Comparison of ENCODE assay signal across 1 cellular context in the genomic region with DNA sequence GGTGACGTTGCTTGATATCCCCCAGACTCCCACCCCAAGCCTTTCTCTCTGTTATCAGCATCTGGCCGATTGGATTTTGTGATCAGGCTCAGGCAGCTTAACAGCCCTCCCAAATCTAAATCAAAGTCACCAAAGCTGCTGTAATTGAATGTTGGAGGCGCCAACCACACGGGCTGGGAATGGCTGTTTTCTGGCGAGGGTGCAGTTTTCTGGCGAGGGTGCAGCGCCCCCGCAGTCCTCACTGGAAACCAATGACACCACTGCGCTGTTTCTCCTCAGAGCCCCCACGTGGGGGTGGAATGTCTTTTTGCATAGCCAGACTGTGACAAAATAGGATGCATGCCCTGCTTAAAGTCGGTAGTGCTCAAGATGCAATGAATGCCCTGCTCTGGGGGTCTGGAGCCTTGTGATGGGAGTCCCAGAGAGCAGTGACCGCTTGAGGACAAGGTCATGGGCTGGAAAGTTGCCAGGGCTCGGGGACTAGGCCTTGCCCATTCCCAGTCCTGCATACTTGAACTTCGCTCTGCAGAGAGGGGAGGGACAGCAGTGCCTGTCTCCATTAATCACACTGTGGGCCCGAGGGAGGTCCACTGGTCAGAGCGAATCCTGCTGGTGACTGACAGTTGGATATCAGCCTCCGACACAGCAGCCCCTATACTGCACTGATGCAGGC.
A peak's percentile ranks its signal among the peaks of the same experiment; 100 is the strongest.
TF ChIP-seq lines count a peak whose summit lies in the region.

No MANE protein-coding gene starts in this region.

TF ChIP-seq in HepG2, 621 proteins besides CTCF, POLR2A, EP300 and RAD21 (continued from another document and continues in another):
- TF ChIP-seq, protein P1, sequence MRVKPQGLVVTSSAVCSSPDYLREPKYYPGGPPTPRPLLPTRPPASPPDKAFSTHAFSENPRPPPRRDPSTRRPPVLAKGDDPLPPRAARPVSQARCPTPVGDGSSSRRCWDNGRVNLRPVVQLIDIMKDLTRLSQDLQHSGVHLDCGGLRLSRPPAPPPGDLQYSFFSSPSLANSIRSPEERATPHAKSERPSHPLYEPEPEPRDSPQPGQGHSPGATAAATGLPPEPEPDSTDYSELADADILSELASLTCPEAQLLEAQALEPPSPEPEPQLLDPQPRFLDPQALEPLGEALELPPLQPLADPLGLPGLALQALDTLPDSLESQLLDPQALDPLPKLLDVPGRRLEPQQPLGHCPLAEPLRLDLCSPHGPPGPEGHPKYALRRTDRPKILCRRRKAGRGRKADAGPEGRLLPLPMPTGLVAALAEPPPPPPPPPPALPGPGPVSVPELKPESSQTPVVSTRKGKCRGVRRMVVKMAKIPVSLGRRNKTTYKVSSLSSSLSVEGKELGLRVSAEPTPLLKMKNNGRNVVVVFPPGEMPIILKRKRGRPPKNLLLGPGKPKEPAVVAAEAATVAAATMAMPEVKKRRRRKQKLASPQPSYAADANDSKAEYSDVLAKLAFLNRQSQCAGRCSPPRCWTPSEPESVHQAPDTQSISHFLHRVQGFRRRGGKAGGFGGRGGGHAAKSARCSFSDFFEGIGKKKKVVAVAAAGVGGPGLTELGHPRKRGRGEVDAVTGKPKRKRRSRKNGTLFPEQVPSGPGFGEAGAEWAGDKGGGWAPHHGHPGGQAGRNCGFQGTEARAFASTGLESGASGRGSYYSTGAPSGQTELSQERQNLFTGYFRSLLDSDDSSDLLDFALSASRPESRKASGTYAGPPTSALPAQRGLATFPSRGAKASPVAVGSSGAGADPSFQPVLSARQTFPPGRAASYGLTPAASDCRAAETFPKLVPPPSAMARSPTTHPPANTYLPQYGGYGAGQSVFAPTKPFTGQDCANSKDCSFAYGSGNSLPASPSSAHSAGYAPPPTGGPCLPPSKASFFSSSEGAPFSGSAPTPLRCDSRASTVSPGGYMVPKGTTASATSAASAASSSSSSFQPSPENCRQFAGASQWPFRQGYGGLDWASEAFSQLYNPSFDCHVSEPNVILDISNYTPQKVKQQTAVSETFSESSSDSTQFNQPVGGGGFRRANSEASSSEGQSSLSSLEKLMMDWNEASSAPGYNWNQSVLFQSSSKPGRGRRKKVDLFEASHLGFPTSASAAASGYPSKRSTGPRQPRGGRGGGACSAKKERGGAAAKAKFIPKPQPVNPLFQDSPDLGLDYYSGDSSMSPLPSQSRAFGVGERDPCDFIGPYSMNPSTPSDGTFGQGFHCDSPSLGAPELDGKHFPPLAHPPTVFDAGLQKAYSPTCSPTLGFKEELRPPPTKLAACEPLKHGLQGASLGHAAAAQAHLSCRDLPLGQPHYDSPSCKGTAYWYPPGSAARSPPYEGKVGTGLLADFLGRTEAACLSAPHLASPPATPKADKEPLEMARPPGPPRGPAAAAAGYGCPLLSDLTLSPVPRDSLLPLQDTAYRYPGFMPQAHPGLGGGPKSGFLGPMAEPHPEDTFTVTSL (CRISPR knock-in tag; IDR thresholded peaks at IDR 0.05; ENCODE audit: borderline replicate concordance) = peak; percentile 61; the same call in 1 of the 2 replicates
- TF ChIP-seq ZNF589 (CRISPR knock-in tag; conservative IDR thresholded peaks at IDR 0.05) (no peak; the same call in 1 of the 2 replicates), NFATC3 (CRISPR knock-in tag; IDR thresholded peaks at IDR 0.05) (no peak), U2AF2 (IDR thresholded peaks at IDR 0.05; ENCODE audit: low read depth, low read length) (no peak), KAT8 (CRISPR knock-in tag; IDR thresholded peaks at IDR 0.05) (peak; percentile 44; the same call in 1 of the 2 replicates), HIVEP1 (CRISPR knock-in tag; IDR thresholded peaks at IDR 0.05) (no peak), NBN (conservative IDR thresholded peaks at IDR 0.05) (no peak), ZNF446 (CRISPR knock-in tag; IDR thresholded peaks at IDR 0.05) (no peak), BORCS8-MEF2B (CRISPR knock-in tag; IDR thresholded peaks at IDR 0.05) (peak; percentile 51; the same call in 1 of the 2 replicates), SIN3B (IDR thresholded peaks at IDR 0.05; ENCODE audit: low read length) (no peak), ZMYM4 (CRISPR knock-in tag; IDR thresholded peaks at IDR 0.05) (peak; percentile 50; the same call in 1 of the 2 replicates), FOXK1 (CRISPR knock-in tag; IDR thresholded peaks at IDR 0.05; ENCODE audit: borderline replicate concordance, low read depth) (no peak), ZZZ3 (CRISPR knock-in tag; IDR thresholded peaks at IDR 0.05; ENCODE audit: borderline replicate concordance) (no peak), FOXC1 (CRISPR knock-in tag; IDR thresholded peaks at IDR 0.05; ENCODE audit: borderline replicate concordance) (no peak), NFE2L2 (IDR thresholded peaks at IDR 0.05; ENCODE audit: low read length) (no peak), ZNF775 (CRISPR knock-in tag; IDR thresholded peaks at IDR 0.05; ENCODE audit: borderline replicate concordance) (no peak), ZBTB3 (CRISPR knock-in tag; IDR thresholded peaks at IDR 0.05; ENCODE audit: borderline replicate concordance, low read depth) (no peak), STAT5B (CRISPR knock-in tag; IDR thresholded peaks at IDR 0.05) (no peak), ETV6 (CRISPR knock-in tag; conservative IDR thresholded peaks at IDR 0.05) (no peak), ZNF343 (CRISPR knock-in tag; IDR thresholded peaks at IDR 0.05) (peak; percentile 49; the same call in 1 of the 2 replicates), ZFAT (CRISPR knock-in tag; conservative IDR thresholded peaks at IDR 0.05) (no peak), ZNF891 (CRISPR knock-in tag; IDR thresholded peaks at IDR 0.05) (no peak), ZFY (CRISPR knock-in tag; IDR thresholded peaks at IDR 0.05) (peak; percentile 41; the same call in 1 of the 2 replicates), ZNF432 (CRISPR knock-in tag; IDR thresholded peaks at IDR 0.05; ENCODE audit: borderline replicate concordance) (no peak), ZNF562 (CRISPR knock-in tag; IDR thresholded peaks at IDR 0.05; ENCODE audit: borderline replicate concordance) (no peak), ATAD3A (CRISPR knock-in tag; IDR thresholded peaks at IDR 0.05) (no peak), SSRP1 (CRISPR knock-in tag; IDR thresholded peaks at IDR 0.05) (no peak)
- TF ChIP-seq, protein P2, sequence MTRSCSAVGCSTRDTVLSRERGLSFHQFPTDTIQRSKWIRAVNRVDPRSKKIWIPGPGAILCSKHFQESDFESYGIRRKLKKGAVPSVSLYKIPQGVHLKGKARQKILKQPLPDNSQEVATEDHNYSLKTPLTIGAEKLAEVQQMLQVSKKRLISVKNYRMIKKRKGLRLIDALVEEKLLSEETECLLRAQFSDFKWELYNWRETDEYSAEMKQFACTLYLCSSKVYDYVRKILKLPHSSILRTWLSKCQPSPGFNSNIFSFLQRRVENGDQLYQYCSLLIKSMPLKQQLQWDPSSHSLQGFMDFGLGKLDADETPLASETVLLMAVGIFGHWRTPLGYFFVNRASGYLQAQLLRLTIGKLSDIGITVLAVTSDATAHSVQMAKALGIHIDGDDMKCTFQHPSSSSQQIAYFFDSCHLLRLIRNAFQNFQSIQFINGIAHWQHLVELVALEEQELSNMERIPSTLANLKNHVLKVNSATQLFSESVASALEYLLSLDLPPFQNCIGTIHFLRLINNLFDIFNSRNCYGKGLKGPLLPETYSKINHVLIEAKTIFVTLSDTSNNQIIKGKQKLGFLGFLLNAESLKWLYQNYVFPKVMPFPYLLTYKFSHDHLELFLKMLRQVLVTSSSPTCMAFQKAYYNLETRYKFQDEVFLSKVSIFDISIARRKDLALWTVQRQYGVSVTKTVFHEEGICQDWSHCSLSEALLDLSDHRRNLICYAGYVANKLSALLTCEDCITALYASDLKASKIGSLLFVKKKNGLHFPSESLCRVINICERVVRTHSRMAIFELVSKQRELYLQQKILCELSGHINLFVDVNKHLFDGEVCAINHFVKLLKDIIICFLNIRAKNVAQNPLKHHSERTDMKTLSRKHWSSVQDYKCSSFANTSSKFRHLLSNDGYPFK (CRISPR knock-in tag; IDR thresholded peaks at IDR 0.05; ENCODE audit: borderline replicate concordance) = no peak
- TF ChIP-seq, protein P3, sequence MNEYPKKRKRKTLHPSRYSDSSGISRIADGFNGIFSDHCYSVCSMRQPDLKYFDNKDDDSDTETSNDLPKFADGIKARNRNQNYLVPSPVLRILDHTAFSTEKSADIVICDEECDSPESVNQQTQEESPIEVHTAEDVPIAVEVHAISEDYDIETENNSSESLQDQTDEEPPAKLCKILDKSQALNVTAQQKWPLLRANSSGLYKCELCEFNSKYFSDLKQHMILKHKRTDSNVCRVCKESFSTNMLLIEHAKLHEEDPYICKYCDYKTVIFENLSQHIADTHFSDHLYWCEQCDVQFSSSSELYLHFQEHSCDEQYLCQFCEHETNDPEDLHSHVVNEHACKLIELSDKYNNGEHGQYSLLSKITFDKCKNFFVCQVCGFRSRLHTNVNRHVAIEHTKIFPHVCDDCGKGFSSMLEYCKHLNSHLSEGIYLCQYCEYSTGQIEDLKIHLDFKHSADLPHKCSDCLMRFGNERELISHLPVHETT (CRISPR knock-in tag; conservative IDR thresholded peaks at IDR 0.05) = no peak
- TF ChIP-seq, protein P4, sequence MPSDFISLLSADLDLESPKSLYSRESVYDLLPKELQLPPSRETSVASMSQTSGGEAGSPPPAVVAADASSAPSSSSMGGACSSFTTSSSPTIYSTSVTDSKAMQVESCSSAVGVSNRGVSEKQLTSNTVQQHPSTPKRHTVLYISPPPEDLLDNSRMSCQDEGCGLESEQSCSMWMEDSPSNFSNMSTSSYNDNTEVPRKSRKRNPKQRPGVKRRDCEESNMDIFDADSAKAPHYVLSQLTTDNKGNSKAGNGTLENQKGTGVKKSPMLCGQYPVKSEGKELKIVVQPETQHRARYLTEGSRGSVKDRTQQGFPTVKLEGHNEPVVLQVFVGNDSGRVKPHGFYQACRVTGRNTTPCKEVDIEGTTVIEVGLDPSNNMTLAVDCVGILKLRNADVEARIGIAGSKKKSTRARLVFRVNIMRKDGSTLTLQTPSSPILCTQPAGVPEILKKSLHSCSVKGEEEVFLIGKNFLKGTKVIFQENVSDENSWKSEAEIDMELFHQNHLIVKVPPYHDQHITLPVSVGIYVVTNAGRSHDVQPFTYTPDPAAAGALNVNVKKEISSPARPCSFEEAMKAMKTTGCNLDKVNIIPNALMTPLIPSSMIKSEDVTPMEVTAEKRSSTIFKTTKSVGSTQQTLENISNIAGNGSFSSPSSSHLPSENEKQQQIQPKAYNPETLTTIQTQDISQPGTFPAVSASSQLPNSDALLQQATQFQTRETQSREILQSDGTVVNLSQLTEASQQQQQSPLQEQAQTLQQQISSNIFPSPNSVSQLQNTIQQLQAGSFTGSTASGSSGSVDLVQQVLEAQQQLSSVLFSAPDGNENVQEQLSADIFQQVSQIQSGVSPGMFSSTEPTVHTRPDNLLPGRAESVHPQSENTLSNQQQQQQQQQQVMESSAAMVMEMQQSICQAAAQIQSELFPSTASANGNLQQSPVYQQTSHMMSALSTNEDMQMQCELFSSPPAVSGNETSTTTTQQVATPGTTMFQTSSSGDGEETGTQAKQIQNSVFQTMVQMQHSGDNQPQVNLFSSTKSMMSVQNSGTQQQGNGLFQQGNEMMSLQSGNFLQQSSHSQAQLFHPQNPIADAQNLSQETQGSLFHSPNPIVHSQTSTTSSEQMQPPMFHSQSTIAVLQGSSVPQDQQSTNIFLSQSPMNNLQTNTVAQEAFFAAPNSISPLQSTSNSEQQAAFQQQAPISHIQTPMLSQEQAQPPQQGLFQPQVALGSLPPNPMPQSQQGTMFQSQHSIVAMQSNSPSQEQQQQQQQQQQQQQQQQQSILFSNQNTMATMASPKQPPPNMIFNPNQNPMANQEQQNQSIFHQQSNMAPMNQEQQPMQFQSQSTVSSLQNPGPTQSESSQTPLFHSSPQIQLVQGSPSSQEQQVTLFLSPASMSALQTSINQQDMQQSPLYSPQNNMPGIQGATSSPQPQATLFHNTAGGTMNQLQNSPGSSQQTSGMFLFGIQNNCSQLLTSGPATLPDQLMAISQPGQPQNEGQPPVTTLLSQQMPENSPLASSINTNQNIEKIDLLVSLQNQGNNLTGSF (CRISPR knock-in tag; IDR thresholded peaks at IDR 0.05) = no peak
- TF ChIP-seq, protein P5, sequence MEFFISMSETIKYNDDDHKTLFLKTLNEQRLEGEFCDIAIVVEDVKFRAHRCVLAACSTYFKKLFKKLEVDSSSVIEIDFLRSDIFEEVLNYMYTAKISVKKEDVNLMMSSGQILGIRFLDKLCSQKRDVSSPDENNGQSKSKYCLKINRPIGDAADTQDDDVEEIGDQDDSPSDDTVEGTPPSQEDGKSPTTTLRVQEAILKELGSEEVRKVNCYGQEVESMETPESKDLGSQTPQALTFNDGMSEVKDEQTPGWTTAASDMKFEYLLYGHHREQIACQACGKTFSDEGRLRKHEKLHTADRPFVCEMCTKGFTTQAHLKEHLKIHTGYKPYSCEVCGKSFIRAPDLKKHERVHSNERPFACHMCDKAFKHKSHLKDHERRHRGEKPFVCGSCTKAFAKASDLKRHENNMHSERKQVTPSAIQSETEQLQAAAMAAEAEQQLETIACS (CRISPR knock-in tag; IDR thresholded peaks at IDR 0.05) = no peak
- TF ChIP-seq, protein P6, sequence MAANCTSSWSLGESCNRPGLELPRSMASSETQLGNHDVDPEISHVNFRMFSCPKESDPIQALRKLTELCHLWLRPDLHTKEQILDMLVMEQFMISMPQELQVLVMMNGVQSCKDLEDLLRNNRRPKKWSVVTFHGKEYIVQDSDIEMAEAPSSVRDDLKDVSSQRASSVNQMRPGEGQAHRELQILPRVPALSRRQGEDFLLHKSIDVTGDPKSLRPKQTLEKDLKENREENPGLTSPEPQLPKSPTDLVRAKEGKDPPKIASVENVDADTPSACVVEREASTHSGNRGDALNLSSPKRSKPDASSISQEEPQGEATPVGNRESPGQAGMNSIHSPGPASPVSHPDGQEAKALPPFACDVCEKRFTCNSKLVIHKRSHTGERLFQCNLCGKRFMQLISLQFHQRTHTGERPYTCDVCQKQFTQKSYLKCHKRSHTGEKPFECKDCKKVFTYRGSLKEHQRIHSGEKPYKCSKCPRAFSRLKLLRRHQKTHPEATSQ (CRISPR knock-in tag; IDR thresholded peaks at IDR 0.05; ENCODE audit: borderline replicate concordance) = no peak
